In genomic region chr19:41753159-41753558, GRCh38 we compare ENCODE assay signal across 9 cellular contexts. TPM values are rescaled to one million over a fixed set of nuclear protein-coding genes. Genes with fewer than 3 reads are reported as not detected.
DNase-seq lines count a peak whose midpoint lies in the region; ATAC-seq and TF ChIP-seq lines count a peak whose summit lies in the region.
"Had no signal": no experiment of that assay in that cellular context is flagged by ENCODE, and none has a peak within 500 bp of the region (broad histone marks: within the 10 kb centered on the region; RNA-seq: fewer than 3 reads in every experiment).

No MANE protein-coding gene starts in this region.

- no peak overlapping the region for H3K27ac ChIP-seq in body of pancreas
- peak overlapping the region; percentile 68 to 80 for H3K27ac ChIP-seq in left lung

- no peaks in the 10 kb centered on the region for H3K27me3 ChIP-seq in body of pancreas
- H3K27me3 ChIP-seq in left lung, result peaks cover 0 to 33% of the 10 kb centered on the region in 2 donors

- H3K4me1 ChIP-seq in body of pancreas, result peaks cover 39% of the 10 kb centered on the region
- H3K4me1 ChIP-seq in left lung, result peaks cover 0 to 27% of the 10 kb centered on the region in 2 donors

- H3K36me3 ChIP-seq in body of pancreas (replicated peaks in 1 of 2; ENCODE audit: insufficient read depth in 1 of 2, low read depth in 2 of 2) (no peaks in the 10 kb centered on the region), left lung (no peaks in the 10 kb centered on the region)

- intact Hi-C loops in body of pancreas (cut with DNase I), result no loop called here
- intact Hi-C loops in left lung (cut with DNase I), result no loop called here

- 5 to 6% methylated on average over 12 of the region's 12 CpGs for WGBS in body of pancreas, 2 donors

- no peak for TF ChIP-seq POLR2A in body of pancreas (IDR thresholded peaks at IDR 0.05)

- H3K9me3 ChIP-seq in body of pancreas (no peaks in the 10 kb centered on the region), left lung (no peaks in the 10 kb centered on the region)

- H3K4me3 ChIP-seq in body of pancreas (no peak overlapping the region), left lung (no peak overlapping the region)

- peak; percentile 25 for DNase-seq in DMS153 treated with DMSO at 0.1 percent for 48 hours (lab: John Stamatoyannopoulos, UW; ENCODE audit: unreplicated experiment)
- peak; percentile 45 to 67 for DNase-seq in Kasumi-1 (lab: John Stamatoyannopoulos, UW)
- peak; percentile 74 for DNase-seq in UCSD-AML1 (lab: John Stamatoyannopoulos, UW; ENCODE audit: unreplicated experiment)
- peak; percentile 64 to 75 (median 72) for DNase-seq in body of pancreas
- peak; percentile 72 to 96 for DNase-seq in left lung
- peak; percentile 34 to 67 for DNase-seq in stimulated activated CD8-positive, alpha-beta memory T cell treated with anti-CD3 and anti-CD28 coated beads, Interleukin-2, amount 100 ng/mL, for 1 hour (ENCODE audit: low read depth in 2 of 2)
- DNase-seq in putamen (ENCODE audit: low spot score), result no peak

- TF ChIP-seq CTCF in body of pancreas (IDR thresholded peaks at IDR 0.05) (peak; percentile 54 to 78 (median 61)), left lung (IDR thresholded peaks at IDR 0.05) (peak; percentile 65 to 85)

- ATAC-seq in body of pancreas (peak; percentile 31), left lung (peak; percentile 48), HG02759 (IDR thresholded peaks at IDR 0.05; ENCODE audit: unreplicated experiment) (no peak)

RNA-seq across cellular contexts. Expression of gene CEACAM6, which starts 2.2 kb away (rescaled TPM):
- 10 to 100 TPM in 1 of 2 donors, 1 to 10 TPM in 1; 3.0 to 27.0 TPM for total RNA-seq in body of pancreas
- total RNA-seq in left lung, result 1,000 to 10,000 TPM in 1 of 2 donors, 100 to 1,000 TPM in 1; 367 to 1,560 TPM
- total RNA-seq: T-helper 2 cell treated with Interferon-gamma antibody and Interleukin-4, amounts not matched to agents 100 ng/mL and 5 ng/mL, for 36 hours had no signal

RNA-seq across cellular contexts. Expression of gene CEACAM3, which starts 43.2 kb away (rescaled TPM):
- not detected for total RNA-seq in body of pancreas
- total RNA-seq in left lung, result 1 to 10 TPM in 1 of 2 donors, under 1 TPM in 1; 0.87 to 8.6 TPM
- total RNA-seq: T-helper 2 cell treated with Interferon-gamma antibody and Interleukin-4, amounts not matched to agents 100 ng/mL and 5 ng/mL, for 36 hours had no signal

RNA-seq across cellular contexts. Expression of gene CEACAM5, which starts 44.7 kb away (rescaled TPM):
- 1 to 10 TPM in 1 of 2 donors, not detected in 1; 4.9 TPM for total RNA-seq in body of pancreas
- total RNA-seq in left lung, result 10 to 100 TPM; 21.2 to 31.1 TPM
- total RNA-seq: T-helper 2 cell treated with Interferon-gamma antibody and Interleukin-4, amounts not matched to agents 100 ng/mL and 5 ng/mL, for 36 hours had no signal

Comparison
In these comparisons a context has a peak if more than half of its experiments do, and no peak if none do; other contexts are left out.
1. H3K27ac ChIP-seq: peak in left lung (2 of 2); none in body of pancreas (0 of 4).
2. RNA of gene CEACAM6, which starts 2.2 kb away (total RNA-seq): 367 to 1,560 TPM in left lung; 3.0 to 27.0 TPM in body of pancreas; every median in the first group is over 10 times any median in the second.